1 cellular context compared by ENCODE assay signal in the genomic region with DNA sequence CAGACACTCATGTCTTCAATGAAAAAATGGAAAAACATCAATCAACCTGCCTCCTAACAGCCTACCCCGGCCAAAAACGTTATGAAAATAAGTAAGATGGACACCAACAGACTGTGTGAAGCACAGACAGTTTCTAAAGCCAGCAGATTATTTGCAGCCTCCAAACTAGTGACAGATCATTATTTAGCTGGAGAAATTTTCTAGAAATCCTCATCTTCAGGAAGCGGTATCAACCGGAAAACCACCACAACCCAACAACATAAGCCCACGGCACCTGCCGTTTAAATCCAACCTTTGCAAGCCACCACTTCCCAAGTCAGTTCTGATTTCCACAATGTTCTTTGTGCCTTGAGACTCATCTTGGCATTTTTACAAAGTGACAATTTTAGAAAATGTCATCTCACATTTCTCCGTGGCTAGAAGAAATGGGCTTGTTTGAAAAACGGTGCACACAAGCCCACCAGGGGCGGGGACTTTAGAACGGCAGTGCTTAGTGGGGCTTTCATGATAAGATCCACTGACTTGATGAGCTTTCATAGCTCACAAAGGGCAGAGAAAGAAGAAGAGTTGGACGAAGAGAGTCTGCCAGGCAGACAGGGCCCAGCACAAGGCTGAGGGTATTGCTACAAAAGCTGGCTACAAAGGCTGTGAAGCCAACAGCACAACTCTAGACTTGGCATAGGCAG.
TF ChIP-seq lines count a peak whose summit lies in the region.

No MANE protein-coding gene starts in this region.

TF ChIP-seq in IMR-90, 13 proteins besides CTCF, POLR2A, EP300 and RAD21:
- TF ChIP-seq MXI1 (IDR thresholded peaks at IDR 0.05; ENCODE audit: borderline replicate concordance, low read depth, low read length): no peak
- no peak for TF ChIP-seq BHLHE40 (IDR thresholded peaks at IDR 0.05; ENCODE audit: low read depth, low read length)
- no peak for TF ChIP-seq RCOR1 (IDR thresholded peaks at IDR 0.05; ENCODE audit: insufficient replicate concordance, low read length)
- TF ChIP-seq CHD1 (IDR thresholded peaks at IDR 0.05; ENCODE audit: low read depth, low read length): no peak
- TF ChIP-seq RFX5 (IDR thresholded peaks at IDR 0.05; ENCODE audit: low read depth, low read length): no peak
- TF ChIP-seq MAZ (IDR thresholded peaks at IDR 0.05; ENCODE audit: borderline replicate concordance, low read depth, low read length): no peak
- TF ChIP-seq, protein P1, sequence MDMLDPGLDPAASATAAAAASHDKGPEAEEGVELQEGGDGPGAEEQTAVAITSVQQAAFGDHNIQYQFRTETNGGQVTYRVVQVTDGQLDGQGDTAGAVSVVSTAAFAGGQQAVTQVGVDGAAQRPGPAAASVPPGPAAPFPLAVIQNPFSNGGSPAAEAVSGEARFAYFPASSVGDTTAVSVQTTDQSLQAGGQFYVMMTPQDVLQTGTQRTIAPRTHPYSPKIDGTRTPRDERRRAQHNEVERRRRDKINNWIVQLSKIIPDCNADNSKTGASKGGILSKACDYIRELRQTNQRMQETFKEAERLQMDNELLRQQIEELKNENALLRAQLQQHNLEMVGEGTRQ (IDR thresholded peaks at IDR 0.05; ENCODE audit: low read depth, low read length): no peak
- no peak for TF ChIP-seq FOS (IDR thresholded peaks at IDR 0.05; ENCODE audit: low read depth, low read length)
- TF ChIP-seq, protein P2, sequence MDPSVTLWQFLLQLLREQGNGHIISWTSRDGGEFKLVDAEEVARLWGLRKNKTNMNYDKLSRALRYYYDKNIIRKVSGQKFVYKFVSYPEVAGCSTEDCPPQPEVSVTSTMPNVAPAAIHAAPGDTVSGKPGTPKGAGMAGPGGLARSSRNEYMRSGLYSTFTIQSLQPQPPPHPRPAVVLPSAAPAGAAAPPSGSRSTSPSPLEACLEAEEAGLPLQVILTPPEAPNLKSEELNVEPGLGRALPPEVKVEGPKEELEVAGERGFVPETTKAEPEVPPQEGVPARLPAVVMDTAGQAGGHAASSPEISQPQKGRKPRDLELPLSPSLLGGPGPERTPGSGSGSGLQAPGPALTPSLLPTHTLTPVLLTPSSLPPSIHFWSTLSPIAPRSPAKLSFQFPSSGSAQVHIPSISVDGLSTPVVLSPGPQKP (IDR thresholded peaks at IDR 0.05; ENCODE audit: borderline replicate concordance, low read depth, low read length): no peak
- TF ChIP-seq SMC3 (IDR thresholded peaks at IDR 0.05; ENCODE audit: low read depth, low read length): no peak
- TF ChIP-seq MAFK (IDR thresholded peaks at IDR 0.05; ENCODE audit: low read depth, low read length): no peak
- TF ChIP-seq CEBPB (IDR thresholded peaks at IDR 0.05; ENCODE audit: low read depth, low read length): no peak
- no peak for TF ChIP-seq NFE2L2 (IDR thresholded peaks at IDR 0.05; ENCODE audit: low read depth, low read length)
